ENCODE assay signal across 2 cellular contexts in the genomic region with DNA sequence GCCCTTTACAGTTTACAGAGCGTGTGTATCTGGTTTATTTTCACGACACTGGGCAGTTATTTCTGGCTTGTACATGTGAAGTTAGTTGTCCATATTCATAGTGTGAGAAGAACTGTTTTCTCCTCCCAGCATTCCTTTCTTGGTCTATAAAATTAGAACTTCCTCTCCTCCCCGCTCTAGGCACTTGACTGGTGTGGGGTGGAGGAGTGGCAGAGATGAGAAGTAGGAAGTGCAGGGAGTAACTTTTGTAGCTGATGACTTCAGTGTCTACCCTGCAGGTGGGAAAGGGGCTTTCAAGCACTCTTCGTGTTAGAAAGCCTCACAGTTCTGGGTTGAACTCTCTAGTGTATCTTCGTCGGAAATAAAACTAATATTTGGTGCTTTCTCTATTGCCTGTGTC.
TF ChIP-seq lines count a peak whose summit lies in the region.

No MANE protein-coding gene starts in this region.

TF ChIP-seq in K562, 482 proteins besides CTCF, POLR2A, EP300 and RAD21:
- no peak for TF ChIP-seq GMEB1 (CRISPR knock-in tag; IDR thresholded peaks at IDR 0.05)
- TF ChIP-seq ZBTB8A (IDR thresholded peaks at IDR 0.05; ENCODE audit: partially characterized antibody), result no peak
- TF ChIP-seq EWSR1 (IDR thresholded peaks at IDR 0.05; ENCODE audit: borderline replicate concordance, low read depth, partially characterized antibody), result no peak
- TF ChIP-seq SPI1 (IDR thresholded peaks at IDR 0.05; ENCODE audit: borderline replicate concordance, low read depth, low read length), result peak; percentile 48; the same call in 1 of the 2 replicates
- TF ChIP-seq, protein P1, sequence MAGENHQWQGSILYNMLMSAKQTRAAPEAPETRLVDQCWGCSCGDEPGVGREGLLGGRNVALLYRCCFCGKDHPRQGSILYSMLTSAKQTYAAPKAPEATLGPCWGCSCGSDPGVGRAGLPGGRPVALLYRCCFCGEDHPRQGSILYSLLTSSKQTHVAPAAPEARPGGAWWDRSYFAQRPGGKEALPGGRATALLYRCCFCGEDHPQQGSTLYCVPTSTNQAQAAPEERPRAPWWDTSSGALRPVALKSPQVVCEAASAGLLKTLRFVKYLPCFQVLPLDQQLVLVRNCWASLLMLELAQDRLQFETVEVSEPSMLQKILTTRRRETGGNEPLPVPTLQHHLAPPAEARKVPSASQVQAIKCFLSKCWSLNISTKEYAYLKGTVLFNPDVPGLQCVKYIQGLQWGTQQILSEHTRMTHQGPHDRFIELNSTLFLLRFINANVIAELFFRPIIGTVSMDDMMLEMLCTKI (IDR thresholded peaks at IDR 0.05; ENCODE audit: partially characterized antibody), result no peak
- TF ChIP-seq POLR2B (IDR thresholded peaks at IDR 0.05; ENCODE audit: low read depth, partially characterized antibody), result no peak
- no peak for TF ChIP-seq ZNF347 (CRISPR knock-in tag; IDR thresholded peaks at IDR 0.05; ENCODE audit: low read depth)
TF ChIP-seq in K562: peak in this region for 1.

TF ChIP-seq in SK-N-SH treated with all-trans-retinoic acid at 6 μM for 48 hours, 23 proteins besides CTCF, POLR2A, EP300 and RAD21 (continued from another document):
- TF ChIP-seq PATZ1 (CRISPR knock-in tag; IDR thresholded peaks at IDR 0.05; ENCODE audit: borderline replicate concordance) (no peak), PPARA (CRISPR knock-in tag; IDR thresholded peaks at IDR 0.05; ENCODE audit: borderline replicate concordance) (no peak), POU6F1 (CRISPR knock-in tag; IDR thresholded peaks at IDR 0.05; ENCODE audit: borderline replicate concordance, low read depth) (no peak), BACH2 (CRISPR knock-in tag; IDR thresholded peaks at IDR 0.05; ENCODE audit: borderline replicate concordance) (no peak), SNAI2 (CRISPR knock-in tag; IDR thresholded peaks at IDR 0.05) (no peak), ZFP30 (CRISPR knock-in tag; IDR thresholded peaks at IDR 0.05) (no peak), TOX (CRISPR knock-in tag; IDR thresholded peaks at IDR 0.05; ENCODE audit: borderline replicate concordance) (no peak), ARNTL (CRISPR knock-in tag; IDR thresholded peaks at IDR 0.05; ENCODE audit: borderline replicate concordance, low read depth) (no peak), CSRNP3 (CRISPR knock-in tag; IDR thresholded peaks at IDR 0.05) (no peak)
